ENCODE assay signal across 8 cellular contexts in the genomic region with DNA sequence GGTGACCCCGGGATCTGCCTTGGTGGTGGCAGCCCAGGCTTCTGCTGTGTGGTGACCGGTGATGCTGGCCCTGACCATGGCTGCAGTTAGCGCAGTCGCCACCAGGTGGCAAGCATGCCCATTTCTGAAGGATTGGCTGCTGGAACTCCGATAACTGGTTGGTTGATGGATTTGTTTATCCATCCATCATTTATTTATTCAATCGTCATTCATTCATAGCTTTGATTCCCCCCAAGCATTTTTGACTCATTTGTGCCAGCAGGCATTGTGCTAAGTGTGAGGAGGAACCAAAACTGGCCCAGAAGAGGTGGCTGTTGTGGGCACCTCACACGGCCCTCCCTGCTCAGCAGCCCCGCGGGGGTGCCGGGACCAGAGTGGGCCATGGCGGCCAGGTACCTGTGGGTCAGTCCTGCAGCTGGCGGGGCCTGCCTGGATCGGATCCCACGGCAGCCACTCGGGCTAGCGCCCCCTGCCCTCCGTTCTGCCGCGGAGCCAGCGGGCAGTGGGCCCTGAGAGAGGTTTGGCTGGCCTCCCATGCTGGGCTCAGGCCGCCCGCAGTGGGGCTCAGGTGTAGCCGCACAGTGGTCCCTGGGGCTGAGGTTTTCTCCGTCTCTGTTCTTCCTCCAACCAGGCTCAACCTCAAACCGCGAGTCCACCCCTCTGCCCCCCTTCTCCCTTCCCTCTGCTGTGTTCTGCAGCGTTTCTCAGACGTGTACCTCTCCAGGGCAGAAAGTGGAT. TPM values are rescaled to one million over a fixed set of nuclear protein-coding genes. Genes with fewer than 3 reads are reported as not detected.
A peak's percentile ranks its signal among the peaks of the same experiment; 100 is the strongest.
DNase-seq lines count a peak whose midpoint lies in the region; ATAC-seq and TF ChIP-seq lines count a peak whose summit lies in the region.

No MANE protein-coding gene starts in this region.

- H3K9me3 Mint-ChIP-seq in activated T-helper 2 cell treated with anti-CD3 and anti-CD28 coated beads, Interferon-gamma antibody, Interleukin-2, Interleukin-4, amounts not matched to agents 10 μg/mL and 5 μg/mL and 100 μg/mL, durations not matched to agents 14 hours and 24 hours and 36 hours, result no peaks in the 10 kb centered on the region

- no peaks in the 10 kb centered on the region for H3K36me3 Mint-ChIP-seq in activated T-helper 2 cell treated with anti-CD3 and anti-CD28 coated beads, Interferon-gamma antibody, Interleukin-2, Interleukin-4, amounts not matched to agents 10 μg/mL and 5 μg/mL and 100 μg/mL, durations not matched to agents 14 hours and 24 hours and 36 hours (ENCODE audit: low read depth)

- peaks cover 56% of the 10 kb centered on the region for H3K27me3 ChIP-seq in neutrophil
- peaks cover 0 to 20% (median 0%) of the 10 kb centered on the region in 3 donors for H3K27me3 ChIP-seq in stomach

- peak overlapping the region; percentile 26 for H3K4me3 ChIP-seq in fibroblast of villous mesenchyme (ENCODE audit: low read depth, low read length)
- no peak overlapping the region for H3K4me3 ChIP-seq in neutrophil (ENCODE audit: low read depth in 1 of 2, low read length in 1 of 2)
- H3K4me3 ChIP-seq in stomach, result peak overlapping the region; percentile 22 to 34 (median 28)

- TF ChIP-seq CTCF in fibroblast of villous mesenchyme (IDR thresholded peaks at IDR 0.05; ENCODE audit: insufficient read depth, low read depth, low read length) (peak; percentile 94), neutrophil (IDR thresholded peaks at IDR 0.05) (peak; percentile 83), stomach (IDR thresholded peaks at IDR 0.05) (peak in 6 of 7 experiments; percentile 33 to 98 (median 97))

- H3K9me3 ChIP-seq in neutrophil (no peaks in the 10 kb centered on the region), stomach (no peaks in the 10 kb centered on the region)

- no peak for TF ChIP-seq EP300 in stomach (IDR thresholded peaks at IDR 0.05)

- H3K4me1 ChIP-seq in neutrophil (ENCODE audit: control insufficient read depth in 1 of 2, insufficient read depth in 1 of 2, low read depth in 1 of 2, low read length in 1 of 2) (peaks cover 0 to 6% of the 10 kb centered on the region in 2 experiments), stomach (peaks cover 15 to 28% (median 20%) of the 10 kb centered on the region in 4 donors)

- peak overlapping the region; percentile 33 for H3K4me3 Mint-ChIP-seq in activated T-helper 2 cell treated with anti-CD3 and anti-CD28 coated beads, Interferon-gamma antibody, Interleukin-2, Interleukin-4, amounts not matched to agents 10 μg/mL and 5 μg/mL and 100 μg/mL, durations not matched to agents 14 hours and 24 hours and 36 hours (ENCODE audit: low read depth)

- ATAC-seq in HG03457 (IDR thresholded peaks at IDR 0.05; ENCODE audit: unreplicated experiment), result no peak

- no peak for TF ChIP-seq POLR2A in stomach (IDR thresholded peaks at IDR 0.05)

- 0 to 7% (median 5%) methylated on average over 23 to 28 of the region's 28 CpGs for WGBS in stomach, 5 donors

- H3K27ac ChIP-seq in neutrophil (no peak overlapping the region), stomach (peak overlapping the region in 4 of 5 donors; percentile 35 to 79 (median 72))

- peak; percentile 49 for DNase-seq in COR-L47 (lab: John Stamatoyannopoulos, UW)
- peak; percentile 92 for DNase-seq in HT1080 (ENCODE audit: low read depth)
- peak; percentile 86 for DNase-seq in RPMI7951 (ENCODE audit: low read depth)
- peak; percentile 58 for DNase-seq in activated T-helper 2 cell treated with anti-CD3 and anti-CD28 coated beads, Interferon-gamma antibody, Interleukin-2, Interleukin-4, amounts not matched to agents 10 μg/mL and 5 μg/mL and 100 μg/mL, durations not matched to agents 14 hours and 24 hours and 36 hours (ENCODE audit: low spot score)
- DNase-seq in fibroblast of villous mesenchyme (ENCODE audit: low read depth), result peak; percentile 78
- DNase-seq in stomach, result peak; percentile 90

- intact Hi-C loops in activated T-helper 2 cell treated with anti-CD3 and anti-CD28 coated beads, Interferon-gamma antibody, Interleukin-2, Interleukin-4, amounts not matched to agents 10 μg/mL and 5 μg/mL and 100 μg/mL, durations not matched to agents 14 hours and 24 hours and 36 hours (cut with micrococcal nuclease), result loop anchor here (1.0 to 2.0 kb wide), 3 partner anchors 29 to 68 kb away; partner anchors contain the start of genes ITGA3 and PDK2
- intact Hi-C loops in stomach (cut with DNase I; ENCODE audit: low total_unique reads), result loop anchor here (2.0 kb wide), 1 partner anchor 60 kb away; no protein-coding TSS in a partner anchor

- peaks cover 7% of the 10 kb centered on the region for H3K4me1 Mint-ChIP-seq in activated T-helper 2 cell treated with anti-CD3 and anti-CD28 coated beads, Interferon-gamma antibody, Interleukin-2, Interleukin-4, amounts not matched to agents 10 μg/mL and 5 μg/mL and 100 μg/mL, durations not matched to agents 14 hours and 24 hours and 36 hours (ENCODE audit: low read depth)

- no peak overlapping the region for H3K27ac Mint-ChIP-seq in activated T-helper 2 cell treated with anti-CD3 and anti-CD28 coated beads, Interferon-gamma antibody, Interleukin-2, Interleukin-4, amounts not matched to agents 10 μg/mL and 5 μg/mL and 100 μg/mL, durations not matched to agents 14 hours and 24 hours and 36 hours

- H3K36me3 ChIP-seq in neutrophil (no peaks in the 10 kb centered on the region), stomach (no peaks in the 10 kb centered on the region)

- peaks cover 11% of the 10 kb centered on the region for H3K27me3 Mint-ChIP-seq in activated T-helper 2 cell treated with anti-CD3 and anti-CD28 coated beads, Interferon-gamma antibody, Interleukin-2, Interleukin-4, amounts not matched to agents 10 μg/mL and 5 μg/mL and 100 μg/mL, durations not matched to agents 14 hours and 24 hours and 36 hours (ENCODE audit: low read depth)

RNA-seq across cellular contexts. Expression of gene ITGA3, which starts 28.8 kb away (rescaled TPM):
- 680 and 729 TPM in 2 replicates for total RNA-seq in HT1080 (2014; rRNA removed; shearing (Covaris generic))
- 478 and 533 TPM in 2 replicates for polyA plus RNA-seq in HT1080 (2015; cell fraction: cytosol; rRNA removed)
- 1,609 and 1,788 TPM in 2 replicates for polyA plus RNA-seq in HT1080 (2015; cell fraction: nucleus; rRNA removed)
- 213 and 279 TPM in 2 replicates for total RNA-seq in RPMI7951 (2014; rRNA removed; shearing (Covaris generic))
- total RNA-seq in activated T-helper 2 cell treated with anti-CD3 and anti-CD28 coated beads, Interferon-gamma antibody, Interleukin-2, Interleukin-4, amounts not matched to agents 10 μg/mL and 5 μg/mL and 100 μg/mL, durations not matched to agents 14 hours and 24 hours and 36 hours, result 10.1 and 10.8 TPM in 2 replicates
- total RNA-seq in fibroblast of villous mesenchyme (207 and 266 TPM in 2 replicates), stomach (100 to 1,000 TPM in 4 of 5 donors, 10 to 100 TPM in 1; 33.6 to 698 (median 193) TPM)
- polyA plus RNA-seq in stomach, result 10 to 100 TPM in 2 of 3 donors, 1 to 10 TPM in 1; 6.9 to 37.5 (median 29.5) TPM

RNA-seq across cellular contexts. Expression of gene DLX3, which starts 32.0 kb away (rescaled TPM):
- total RNA-seq in HT1080 (2014; rRNA removed; shearing (Covaris generic)), result 0.13 TPM in 1 of 2 replicates, not detected in the other
- polyA plus RNA-seq in HT1080 (2015; cell fraction: cytosol; rRNA removed), result 0.31 TPM in 2 replicates
- 0.24 and 0.25 TPM in 2 replicates for polyA plus RNA-seq in HT1080 (2015; cell fraction: nucleus; rRNA removed)
- total RNA-seq in RPMI7951 (2014; rRNA removed; shearing (Covaris generic)), result not detected in 2 replicates
- not detected in 2 replicates for total RNA-seq in activated T-helper 2 cell treated with anti-CD3 and anti-CD28 coated beads, Interferon-gamma antibody, Interleukin-2, Interleukin-4, amounts not matched to agents 10 μg/mL and 5 μg/mL and 100 μg/mL, durations not matched to agents 14 hours and 24 hours and 36 hours
- not detected in 2 replicates for total RNA-seq in fibroblast of villous mesenchyme
- total RNA-seq in stomach, result not detected
- polyA plus RNA-seq in stomach, result under 1 TPM in 1 of 3 donors, not detected in 2; 0.68 TPM

RNA-seq across cellular contexts. Expression of gene DLX4, which starts 58.1 kb away (rescaled TPM):
- 0.10 and 0.31 TPM in 2 replicates for total RNA-seq in HT1080 (2014; rRNA removed; shearing (Covaris generic))
- polyA plus RNA-seq in HT1080 (2015; cell fraction: cytosol; rRNA removed), result 0.10 and 0.67 TPM in 2 replicates
- polyA plus RNA-seq in HT1080 (2015; cell fraction: nucleus; rRNA removed), result 0.32 and 1.7 TPM in 2 replicates
- total RNA-seq in RPMI7951 (2014; rRNA removed; shearing (Covaris generic)), result not detected in 2 replicates
- total RNA-seq in activated T-helper 2 cell treated with anti-CD3 and anti-CD28 coated beads, Interferon-gamma antibody, Interleukin-2, Interleukin-4, amounts not matched to agents 10 μg/mL and 5 μg/mL and 100 μg/mL, durations not matched to agents 14 hours and 24 hours and 36 hours, result not detected in 2 replicates
- not detected in 2 replicates for total RNA-seq in fibroblast of villous mesenchyme
- total RNA-seq in stomach, result not detected
- polyA plus RNA-seq in stomach, result under 1 TPM in 2 of 3 donors, not detected in 1; 0.31 to 0.40 TPM

Comparison
In these comparisons a context has a peak if more than half of its experiments do, and no peak if none do; other contexts are left out.
1. H3K4me3 ChIP-seq: peak in fibroblast of villous mesenchyme (single experiment) and stomach (4 of 4); none in neutrophil (0 of 2).
2. Peak in every context shown above with its lines, with median percentiles within 50 percentile points of each other: DNase-seq and CTCF ChIP-seq.